Comparison of ENCODE assay signal across 13 cellular contexts in the genomic region with DNA sequence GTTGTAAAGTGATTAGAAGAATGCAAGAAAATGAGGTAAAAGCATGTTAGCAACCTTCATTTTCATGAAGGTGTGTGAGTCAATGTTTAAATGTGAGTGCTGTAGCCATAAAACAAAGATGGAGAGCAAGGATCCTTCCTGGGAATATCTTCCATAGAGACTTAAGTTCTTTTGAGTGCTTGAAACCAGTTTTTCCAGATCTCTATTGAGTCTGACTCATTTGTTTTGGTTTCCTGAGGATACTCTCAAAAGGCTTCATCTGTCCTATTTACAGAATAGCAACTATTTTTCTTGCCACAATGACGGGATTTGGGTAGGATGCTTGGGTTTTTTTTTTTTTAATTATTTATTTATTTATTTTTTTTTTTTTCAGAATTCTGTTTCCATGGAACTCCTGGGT. TPM values are rescaled to one million over a fixed set of nuclear protein-coding genes. Genes with fewer than 3 reads are reported as not detected.
A peak's percentile ranks its signal among the peaks of the same experiment; 100 is the strongest.
DNase-seq lines count a peak whose midpoint lies in the region; ATAC-seq and TF ChIP-seq lines count a peak whose summit lies in the region.
"Had no signal": no experiment of that assay in that cellular context is flagged by ENCODE, and none has a peak within 500 bp of the region (broad histone marks: within the 10 kb centered on the region; RNA-seq: fewer than 3 reads in every experiment).

No MANE protein-coding gene starts in this region.

- no peaks in the 10 kb centered on the region for H3K9me3 Mint-ChIP-seq in activated CD4-positive, alpha-beta T cell treated with anti-CD3 and anti-CD28 coated beads, Interleukin-2, amount 10 ng/mL, durations not matched to agents 7 days and 5 days

- H3K4me1 Mint-ChIP-seq in activated CD4-positive, alpha-beta T cell treated with anti-CD3 and anti-CD28 coated beads, Interleukin-2, amount 10 ng/mL, durations not matched to agents 7 days and 5 days = peaks cover 39% of the 10 kb centered on the region

- BruUV-seq in PC-3 (replicated peaks; lab: Mats Ljungman, UMichigan) = no TSS peak

- no peaks in the 10 kb centered on the region for H3K27me3 ChIP-seq in PC-3 (ENCODE audit: low read length)
- H3K27me3 ChIP-seq in thoracic aorta (replicated peaks; ENCODE audit: insufficient read depth) = no peaks in the 10 kb centered on the region
- H3K27me3 ChIP-seq: neural progenitor cell had no signal

- H3F3A ChIP-seq in PC-3 (ENCODE audit: low read length, unreplicated experiment) = peaks cover 8% of the 10 kb centered on the region

- no peaks in the 10 kb centered on the region for H4K20me1 ChIP-seq in PC-3 (ENCODE audit: low read length)

- no peak overlapping the region for H3K27ac Mint-ChIP-seq in activated CD4-positive, alpha-beta T cell treated with anti-CD3 and anti-CD28 coated beads, Interleukin-2, amount 10 ng/mL, durations not matched to agents 7 days and 5 days
- H3K27ac Mint-ChIP-seq: neural progenitor cell had no signal

- H3K4me2 ChIP-seq in PC-3 (ENCODE audit: low read length) = peak overlapping the region; percentile 53
- H3K4me2 ChIP-seq: neural progenitor cell had no signal

- H3K36me3 ChIP-seq in PC-3 (ENCODE audit: low read depth, low read length) (no peaks in the 10 kb centered on the region), thoracic aorta (no peaks in the 10 kb centered on the region)
- H3K36me3 ChIP-seq: neural progenitor cell had no signal

- H3K9ac ChIP-seq in PC-3 (ENCODE audit: low read length) = peak overlapping the region; percentile 43
- H3K9ac ChIP-seq: neural progenitor cell had no signal

- H2AFZ ChIP-seq in PC-3 (ENCODE audit: low read length) = 0 out of 2 replicates have a peak overlapping the region, but pooled peaks have one; percentile 43
- H2AFZ ChIP-seq: neural progenitor cell had no signal

- H3K36me3 Mint-ChIP-seq in activated CD4-positive, alpha-beta T cell treated with anti-CD3 and anti-CD28 coated beads, Interleukin-2, amount 10 ng/mL, durations not matched to agents 7 days and 5 days (ENCODE audit: low read depth) = peaks cover 8% of the 10 kb centered on the region

- peak overlapping the region; percentile 88 for H3K27ac ChIP-seq in PC-3 (ENCODE audit: low read length)
- peak overlapping the region; percentile 70 to 82 for H3K27ac ChIP-seq in thoracic aorta
- H3K27ac ChIP-seq: neural progenitor cell had no signal

- POLR2A ChIA-PET in PC-3 (lab: Charles Lee; ENCODE audit: unreplicated experiment) = no interaction called here
- POLR2A ChIA-PET in activated CD4-positive, alpha-beta T cell treated with anti-CD3 and anti-CD28 coated beads, Interleukin-2, amount 10 ng/mL, durations not matched to agents 7 days and 5 days (lab: Charles Lee) = no interaction called here

- ATAC-seq in PC-3 = peak; percentile 80
- ATAC-seq in thoracic aorta (ENCODE audit: insufficient number of reproducible peaks, low FRiP score, low read depth) = no peak

- CTCF ChIA-PET in PC-3 (lab: Charles Lee) = no interaction called here
- CTCF ChIA-PET in activated CD4-positive, alpha-beta T cell treated with anti-CD3 and anti-CD28 coated beads, Interleukin-2, amount 10 ng/mL, durations not matched to agents 7 days and 5 days (lab: Charles Lee) = no interaction called here

- no peaks in the 10 kb centered on the region for H3K79me2 ChIP-seq in PC-3 (ENCODE audit: low read length)

- H3K4me3 ChIP-seq in PC-3 (ENCODE audit: low read length) = no peak overlapping the region
- no peak overlapping the region for H3K4me3 ChIP-seq in thoracic aorta
- H3K4me3 ChIP-seq: neural progenitor cell had no signal

- H3K4me1 ChIP-seq in PC-3 (ENCODE audit: insufficient read depth, low read length) = peaks cover 28% of the 10 kb centered on the region
- H3K4me1 ChIP-seq in thoracic aorta (ENCODE audit: control insufficient read depth in 1 of 2, low read depth in 2 of 2) = peaks cover 29 to 35% of the 10 kb centered on the region in 2 donors
- H3K4me1 ChIP-seq: neural progenitor cell had no signal

- H3K9me3 ChIP-seq in PC-3 (ENCODE audit: low read length) (no peaks in the 10 kb centered on the region), thoracic aorta (no peaks in the 10 kb centered on the region)

- H3K9me2 ChIP-seq in PC-3 (replicated peaks; ENCODE audit: low read length) = no peaks in the 10 kb centered on the region

- no peak overlapping the region for H3K4me3 Mint-ChIP-seq in activated CD4-positive, alpha-beta T cell treated with anti-CD3 and anti-CD28 coated beads, Interleukin-2, amount 10 ng/mL, durations not matched to agents 7 days and 5 days
- H3K4me3 Mint-ChIP-seq: neural progenitor cell had no signal

- peak; percentile 46 for DNase-seq in SIG-M5 treated with dmso at 0.1 percent for 504 hours (lab: John Stamatoyannopoulos, UW; ENCODE audit: unreplicated experiment)
- no peak for DNase-seq in SIG-M5 (lab: John Stamatoyannopoulos, UW)
- peak; percentile 94 for DNase-seq in PC-3
- peak; percentile 76 for DNase-seq in fibroblast of peridontal ligament (ENCODE audit: extremely low read depth)
- DNase-seq in thoracic aorta (ENCODE audit: low spot score) = no peak
- no peak for DNase-seq in NOMO-1 treated with DMSO at 0.1 percent for 48 hours (lab: John Stamatoyannopoulos, UW; ENCODE audit: unreplicated experiment)
- no peak for DNase-seq in activated CD4-positive, alpha-beta T cell treated with anti-CD3 and anti-CD28 coated beads, Interleukin-2, amount 10 ng/mL, durations not matched to agents 7 days and 5 days
- no peak for DNase-seq in OCI-M1 (lab: John Stamatoyannopoulos, UW)
- DNase-seq: activated CD4-positive, alpha-beta T cell treated with anti-CD3 and anti-CD28 coated beads for 4 hours; NCI-H1694; stimulated activated CD4-positive, alpha-beta T cell treated with anti-CD3 and anti-CD28 coated beads, Interleukin-2, amount 100 ng/mL, for 24 hours; substantia nigra had no signal

- H3K27me3 Mint-ChIP-seq in activated CD4-positive, alpha-beta T cell treated with anti-CD3 and anti-CD28 coated beads, Interleukin-2, amount 10 ng/mL, durations not matched to agents 7 days and 5 days = no peaks in the 10 kb centered on the region

- intact Hi-C loops in PC-3 (cut with micrococcal nuclease) = no loop called here

- TF ChIP-seq CTCF in PC-3 (conservative IDR thresholded peaks at IDR 0.05; ENCODE audit: low read depth, low read length) = no peak
- no peak for TF ChIP-seq CTCF in thoracic aorta (IDR thresholded peaks at IDR 0.05)

RNA-seq across cellular contexts. Expression of a gene that starts 45.9 kb away (rescaled TPM):
- total RNA-seq in PC-3 (2014; rRNA removed) (28.9 and 60.0 TPM in 2 replicates), thoracic aorta (10 to 100 TPM; 30.3 to 48.7 TPM)
- total RNA-seq in activated CD4-positive, alpha-beta T cell treated with anti-CD3 and anti-CD28 coated beads, Interleukin-2, amount 10 ng/mL, durations not matched to agents 7 days and 5 days = 10 to 100 TPM; 26.2 to 28.9 TPM

Comparison
In these comparisons a context has a peak if more than half of its experiments do, and no peak if none do; other contexts are left out.
1. DNase-seq: peak in SIG-M5 treated with dmso at 0.1 percent for 504 hours (single experiment), PC-3 (single experiment) and fibroblast of peridontal ligament (single experiment); none in SIG-M5 (single experiment), thoracic aorta (single experiment), NOMO-1 treated with DMSO at 0.1 percent for 48 hours (single experiment), activated CD4-positive, alpha-beta T cell treated with anti-CD3 and anti-CD28 coated beads, Interleukin-2, amount 10 ng/mL, durations not matched to agents 7 days and 5 days (single experiment) and OCI-M1 (single experiment).